In genomic region chr19:49217382-49217781, GRCh38 we compare ENCODE assay signal across 2 cellular contexts.
TF ChIP-seq lines count a peak whose summit lies in the region.

No MANE protein-coding gene starts in this region.

TF ChIP-seq in A549, 52 proteins besides CTCF, POLR2A, EP300 and RAD21:
- TF ChIP-seq EHMT2 (IDR thresholded peaks at IDR 0.05; ENCODE audit: low read depth) (no peak), REST (IDR thresholded peaks at IDR 0.05) (no peak), ZSCAN20 (CRISPR knock-in tag; IDR thresholded peaks at IDR 0.05) (no peak), RARB (CRISPR knock-in tag; IDR thresholded peaks at IDR 0.05) (no peak), CEBPB (IDR thresholded peaks at IDR 0.05) (no peak), GATA3 (IDR thresholded peaks at IDR 0.05; ENCODE audit: borderline replicate concordance) (no peak), TP53 (CRISPR knock-in tag; IDR thresholded peaks at IDR 0.05) (no peak), PBX3 (IDR thresholded peaks at IDR 0.05) (no peak), HOXB5 (CRISPR knock-in tag; IDR thresholded peaks at IDR 0.05) (no peak), SMC3 (IDR thresholded peaks at IDR 0.05) (no peak), KDM5A (IDR thresholded peaks at IDR 0.05) (no peak), HES2 (IDR thresholded peaks at IDR 0.05) (no peak), BCL3 (IDR thresholded peaks at IDR 0.05) (no peak), MAX (IDR thresholded peaks at IDR 0.05) (no peak), SREBF2 (IDR thresholded peaks at IDR 0.05) (no peak), JUN (IDR thresholded peaks at IDR 0.05) (no peak)
TF ChIP-seq in A549: peak in this region for 0.

TF ChIP-seq in H1, 55 proteins besides CTCF, POLR2A, EP300 and RAD21:
- TF ChIP-seq RNF2 (IDR thresholded peaks at IDR 0.05; ENCODE audit: borderline replicate concordance, low read depth, low read length, missing control alignments, poor library complexity, severe bottlenecking): no peak
- TF ChIP-seq KDM4A (IDR thresholded peaks at IDR 0.05; ENCODE audit: low read depth, low read length, severe bottlenecking): no peak
- no peak for TF ChIP-seq SIRT6 (IDR thresholded peaks at IDR 0.05; ENCODE audit: low read length)
- no peak for TF ChIP-seq BACH1 (IDR thresholded peaks at IDR 0.05; ENCODE audit: low read length)
- no peak for TF ChIP-seq TEAD4 (IDR thresholded peaks at IDR 0.05; ENCODE audit: low read depth, low read length)
